13 cellular contexts compared by ENCODE assay signal in the genomic region with DNA sequence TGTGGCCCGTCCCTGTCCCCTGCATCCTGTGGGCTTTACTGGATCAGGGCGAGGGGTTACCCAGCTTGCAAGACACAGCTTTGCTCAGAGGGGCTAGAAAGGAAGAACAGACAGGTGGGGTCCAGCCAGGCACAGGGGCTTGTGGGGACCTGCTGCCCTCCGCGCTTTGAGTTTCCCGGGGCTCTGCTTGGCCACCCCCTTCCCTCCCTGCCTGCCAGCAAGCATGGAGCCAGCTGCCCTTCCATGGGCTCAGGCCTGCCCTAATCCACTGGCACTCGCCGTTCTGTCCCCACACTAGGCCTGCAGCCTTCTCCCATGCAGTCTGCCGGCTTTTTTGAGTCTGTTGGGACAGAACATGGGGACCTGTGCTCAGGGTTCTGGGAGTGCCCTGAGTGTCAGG. TPM values are rescaled to one million over a fixed set of nuclear protein-coding genes. Genes with fewer than 3 reads are reported as not detected.
DNase-seq lines count a peak whose midpoint lies in the region; ATAC-seq, FAIRE-seq and TF ChIP-seq lines count a peak whose summit lies in the region.
"Had no signal": no experiment of that assay in that cellular context is flagged by ENCODE, and none has a peak within 500 bp of the region (broad histone marks: within the 10 kb centered on the region; RNA-seq: fewer than 3 reads in every experiment).

No MANE protein-coding gene starts in this region.

- no peak for TF ChIP-seq EP300 in GM12878 (IDR thresholded peaks at IDR 0.05; ENCODE audit: borderline replicate concordance in 1 of 2, control insufficient read depth in 1 of 2, low read depth in 2 of 2, low read length in 2 of 2)

- H4K8ac ChIP-seq in neuronal stem cell (ENCODE audit: low read depth, low read length) = no peak overlapping the region

- POLR2A ChIA-PET in CD4-positive, alpha-beta T cell (lab: Charles Lee) = no interaction called here
- POLR2A ChIA-PET in GM12878 (lab: Charles Lee) = interaction anchor here (0.6 to 7.1 kb wide), 3 partner anchors 9 to 17 kb away, joined by 4 to 75 read pairs (median 39); no protein-coding TSS in a partner anchor

- H3K9ac ChIP-seq in HUES64 (ENCODE audit: low read depth, low read length) = no peak overlapping the region
- H3K9ac ChIP-seq in GM12878 (ENCODE audit: control insufficient read depth, insufficient read depth, low read length) = no peak overlapping the region; the same call in 1 of the 2 replicates
- H3K9ac ChIP-seq in neuronal stem cell (ENCODE audit: low read depth, low read length, poor library complexity) = no peak overlapping the region

- H2AFZ ChIP-seq in GM12878 (ENCODE audit: control insufficient read depth, low read depth, low read length) = no peak overlapping the region
- H2AFZ ChIP-seq in neuronal stem cell (ENCODE audit: low read length) = no peak overlapping the region

- ATAC-seq in CD4-positive, alpha-beta T cell (ENCODE audit: poor library complexity) = no peak
- ATAC-seq in GM12878 (no peak), sciatic nerve (no peak), HG03175 (IDR thresholded peaks at IDR 0.05; ENCODE audit: unreplicated experiment) (no peak)

- H3K36me3 Mint-ChIP-seq in CD4-positive, alpha-beta T cell (ENCODE audit: low read depth) = peaks cover 44% of the 10 kb centered on the region

- H3K27ac Mint-ChIP-seq in CD4-positive, alpha-beta T cell = peak overlapping the region; percentile 94

- H3K36me3 ChIP-seq in HUES64 (ENCODE audit: insufficient read depth, low read length) = peaks cover 11% of the 10 kb centered on the region
- peaks cover 8 to 10% of the 10 kb centered on the region in 2 experiments; a peak in 3 of 4 replicates for H3K36me3 ChIP-seq in GM12878 (ENCODE audit: control insufficient read depth in 2 of 2, insufficient read depth in 2 of 2, low read length in 1 of 2)
- peaks cover 19 to 57% of the 10 kb centered on the region in 2 donors for H3K36me3 ChIP-seq in neuronal stem cell (replicated peaks in 1 of 2; ENCODE audit: control insufficient read depth in 2 of 2, insufficient read depth in 2 of 2, low read length in 2 of 2)

- H3K4me2 ChIP-seq in GM12878 (ENCODE audit: control insufficient read depth, insufficient read depth) (peak overlapping the region; percentile 93), neuronal stem cell (ENCODE audit: insufficient read depth, low read length, poor library complexity, severe bottlenecking) (no peak overlapping the region)

- H3K4me1 ChIP-seq in HUES64 (ENCODE audit: insufficient read depth, low read length) (peaks cover 15% of the 10 kb centered on the region; the same call in 1 of the 2 replicates), GM12878 (ENCODE audit: control insufficient read depth, insufficient read depth, low read length) (peaks cover 48% of the 10 kb centered on the region), neuronal stem cell (ENCODE audit: control insufficient read depth in 2 of 2, insufficient read depth in 1 of 2, low read depth in 1 of 2, low read length in 2 of 2) (peaks cover 13 to 26% of the 10 kb centered on the region in 2 donors)

- H3K14ac ChIP-seq in neuronal stem cell (ENCODE audit: low read length) = peak overlapping the region; percentile 96

- SMC1A ChIA-PET in GM12878 (lab: Charles Lee; ENCODE audit: uncharacterized antibody, unreplicated experiment) = interaction anchor here (0.7 to 1.7 kb wide), 2 partner anchors 16 to 44 kb away, joined by 4 to 7 read pairs; no protein-coding TSS in a partner anchor

- H3K4me3 ChIP-seq in HUES64 (ENCODE audit: low read length) (no peak overlapping the region), GM12878 (peak overlapping the region; percentile 59; the same call in 1 of the 2 replicates), neuronal stem cell (ENCODE audit: low read length in 2 of 2) (no peak overlapping the region)

- H4K91ac ChIP-seq in neuronal stem cell (ENCODE audit: low read depth, low read length, poor library complexity) = peak overlapping the region; percentile 65

- DNase-seq in CD4-positive, alpha-beta T cell = no peak
- no peak for DNase-seq in GM12878 (ENCODE audit: low read depth, low spot score)
- no peak for DNase-seq in neuronal stem cell (ENCODE audit: low spot score)
- DNase-seq in sciatic nerve (ENCODE audit: low spot score) = no peak
- DNase-seq in GOT3 (lab: John Stamatoyannopoulos, UW) = no peak
- DNase-seq in stimulated activated CD4-positive, alpha-beta T cell treated with anti-CD3 and anti-CD28 coated beads, Interleukin-4, amount 100 ng/mL, for 24 hours = no peak
- DNase-seq: foreskin fibroblast; NCI-H2171 treated with DMSO at 0.1 percent for 48 hours; retina; stimulated activated CD4-positive, alpha-beta T cell treated with anti-CD3 and anti-CD28 coated beads, Interleukin-4, amount 100 ng/mL, for 1 hour had no signal

- RAD21 ChIA-PET in GM12878 (lab: Charles Lee; ENCODE audit: unreplicated experiment) = interaction anchor here (1.1 to 1.2 kb wide), 2 partner anchors 17 to 110 kb away, joined by 3 to 4 read pairs; no protein-coding TSS in a partner anchor

- H2BK12ac ChIP-seq in neuronal stem cell (ENCODE audit: low read length) = no peak overlapping the region

- TF ChIP-seq POLR2A in GM12878 (IDR thresholded peaks at IDR 0.05; ENCODE audit: low read depth, low read length) = no peak

- no peaks in the 10 kb centered on the region for H3K9me3 Mint-ChIP-seq in CD4-positive, alpha-beta T cell
- H3K9me3 Mint-ChIP-seq: CD8-positive, alpha-beta memory T cell had no signal

- WGBS in HUES64 = 95% methylated on average over 8 of the region's 8 CpGs
- WGBS in GM12878 (ENCODE audit: insufficient coverage, insufficient replicate concordance, low lambda C conversion rate, missing lambda C conversion rate) = 100% methylated on average over 7 of the region's 8 CpGs
- no CpG with 5 or more reads among the region's 8 CpGs for WGBS in neuronal stem cell (ENCODE audit: extremely low coverage in 2 of 2, insufficient read length in 2 of 2, insufficient replicate concordance in 1 of 2), 2 donors

- TF ChIP-seq CTCF in CD4-positive, alpha-beta T cell (IDR thresholded peaks at IDR 0.05) = no peak
- no peak for TF ChIP-seq CTCF in GM12878 (IDR thresholded peaks at IDR 0.05 in 2 of 3, conservative IDR thresholded peaks at IDR 0.05 in 1 of 3; ENCODE audit: control insufficient read depth in 2 of 3, extremely low read depth in 1 of 3, insufficient read depth in 1 of 3, low read depth in 3 of 3, low read length in 3 of 3)

- peaks cover 10% of the 10 kb centered on the region for H4K20me1 ChIP-seq in GM12878 (ENCODE audit: control insufficient read depth, insufficient read depth)

- H3K4me1 Mint-ChIP-seq in CD4-positive, alpha-beta T cell (ENCODE audit: low read depth) = peaks cover 74% of the 10 kb centered on the region

- BruUV-seq in GM12878 (replicated peaks; lab: Mats Ljungman, UMichigan) = no TSS peak

- no peaks in the 10 kb centered on the region for H3K27me3 ChIP-seq in CD4-positive, alpha-beta T cell (ENCODE audit: control insufficient read depth, insufficient read depth, low read length)
- H3K27me3 ChIP-seq in HUES64 (ENCODE audit: insufficient read depth, low read length) (no peaks in the 10 kb centered on the region), GM12878 (replicated peaks in 1 of 2; ENCODE audit: control insufficient read depth in 2 of 2, insufficient read depth in 2 of 2, low read length in 1 of 2) (no peaks in the 10 kb centered on the region), neuronal stem cell (ENCODE audit: control insufficient read depth in 3 of 3, insufficient read depth in 3 of 3, low read depth in 1 of 3, low read length in 3 of 3) (no peaks in the 10 kb centered on the region)

- peak overlapping the region; percentile 35 for H3K27ac ChIP-seq in CD4-positive, alpha-beta T cell (ENCODE audit: low read depth, low read length)
- H3K27ac ChIP-seq in HUES64 (ENCODE audit: low read depth, low read length) (0 out of 2 replicates have a peak overlapping the region, but pooled peaks have one; percentile 3), GM12878 (ENCODE audit: control insufficient read depth, insufficient read depth) (0 out of 2 replicates have a peak overlapping the region, but pooled peaks have one; percentile 10), neuronal stem cell (replicated peaks; ENCODE audit: low read length) (no peak overlapping the region)

- intact Hi-C loops in CD4-positive, alpha-beta T cell (cut with DNase I, micrococcal nuclease) = loop anchor here in 1 of 2 experiments (2.0 kb wide), 1 partner anchor 21 kb away; no protein-coding TSS in a partner anchor
- intact Hi-C loops in GM12878 (cut with micrococcal nuclease; ENCODE audit: unreplicated experiment) = loop anchor here (5.0 kb wide), 1 partner anchor 89 kb away; no protein-coding TSS in a partner anchor
- intact Hi-C loops in sciatic nerve (cut with DNase I) = no loop called here

- H3K4ac ChIP-seq in neuronal stem cell (ENCODE audit: low read length) = no peak overlapping the region

- H2BK5ac ChIP-seq in neuronal stem cell (ENCODE audit: low read length) = peak overlapping the region; percentile 1

- H3K9me3 ChIP-seq in CD4-positive, alpha-beta T cell (ENCODE audit: control insufficient read depth, low read length) = no peaks in the 10 kb centered on the region
- H3K9me3 ChIP-seq in HUES64 (ENCODE audit: insufficient read depth, low read depth, low read length) (no peaks in the 10 kb centered on the region), GM12878 (replicated peaks; ENCODE audit: control insufficient read depth, insufficient read depth, low read length) (no peaks in the 10 kb centered on the region), neuronal stem cell (replicated peaks in 1 of 2; ENCODE audit: control insufficient read depth in 2 of 2, insufficient read depth in 1 of 2, low read depth in 1 of 2, low read length in 2 of 2) (peaks cover 0 to 2% of the 10 kb centered on the region in 2 donors)

- CTCF ChIA-PET in CD4-positive, alpha-beta T cell (lab: Charles Lee) = no interaction called here
- CTCF ChIA-PET in GM12878 (lab: Yijun Ruan, JAX) = no interaction called here

- peak overlapping the region; percentile 85 for H3K4me3 Mint-ChIP-seq in CD4-positive, alpha-beta T cell

- no peak overlapping the region for H2AK5ac ChIP-seq in neuronal stem cell (ENCODE audit: low read depth, low read length)

- no peaks in the 10 kb centered on the region for H3K27me3 Mint-ChIP-seq in CD4-positive, alpha-beta T cell
- H3K27me3 Mint-ChIP-seq: CD8-positive, alpha-beta memory T cell had no signal

- H3K79me2 ChIP-seq in GM12878 (ENCODE audit: control insufficient read depth, insufficient read depth, low read length) = peaks cover 48% of the 10 kb centered on the region

- FAIRE-seq in GM12878 (lab: Jason Lieb, UNC) = no peak

- H2BK15ac ChIP-seq in neuronal stem cell (ENCODE audit: low read length) = no peak overlapping the region

- in situ Hi-C loops in GM12878 (cut with MboI) = loop anchor here (25.0 kb wide), 1 partner anchor 709 kb away; no protein-coding TSS in a partner anchor

- H3K79me1 ChIP-seq in neuronal stem cell (ENCODE audit: low read depth, low read length) = peaks cover 52% of the 10 kb centered on the region

- H2BK120ac ChIP-seq in neuronal stem cell (ENCODE audit: low read depth, low read length) = no peak overlapping the region

- no peak for TF ChIP-seq RAD21 in GM12878 (IDR thresholded peaks at IDR 0.05; ENCODE audit: insufficient read depth, low read depth, low read length)

- H3K23ac ChIP-seq in neuronal stem cell (ENCODE audit: low read depth, low read length, poor library complexity) = peak overlapping the region; percentile 23

- H3K18ac ChIP-seq in neuronal stem cell (ENCODE audit: low read length) = peak overlapping the region; percentile 58

RNA-seq across cellular contexts. Expression of a gene that starts 3.4 kb away (rescaled TPM):
- total RNA-seq in CD4-positive, alpha-beta T cell = 10 to 100 TPM; 76.3 to 79.7 TPM
- polyA plus RNA-seq in HUES64 (2013, experiment 1 of 2) = 48.0 TPM
- polyA plus RNA-seq in HUES64 (2013, experiment 2 of 2) = 58.7 TPM
- 34.4 and 35.4 TPM in 2 replicates for total RNA-seq in GM12878 (2013; cell fraction: nucleolus; rRNA removed)
- total RNA-seq in GM12878 (2014; rRNA removed) (25.6 and 28.2 TPM in 2 replicates), GM12878 (2014; rRNA removed; fragmentation: Illumina TruSeq; extraction: Trizol) (26.9 and 27.3 TPM in 2 replicates), GM12878 (2021) (38.5 and 40.4 TPM in 2 replicates), sciatic nerve (40.0 TPM)
- polyA plus RNA-seq in GM12878 (2011; ENCODE audit: low read depth) = 15.3 TPM
- polyA plus RNA-seq in GM12878 (2011; rRNA removed) (32.8 and 43.4 TPM in 2 replicates), GM12878 (2014; fragmentation: Illumina TruSeq; extraction: Trizol) (26.5 and 32.4 TPM in 2 replicates), GM12878 (2014; fragmentation: Nextera tagmentation; extraction: Ambion mirVana) (1 to 10 TPM; 2.2 to 5.2 TPM), GM12878 (2014; rRNA removed) (40.0 and 42.4 TPM in 2 replicates), GM12878 (2016; fragmentation: Nextera tagmentation; extraction: Ambion mirVana) (10 to 100 TPM; 17.4 to 22.6 TPM)
- 35.7 and 49.6 TPM in 2 replicates for polyA plus RNA-seq in GM12878 (2011; cell fraction: cytosol; rRNA removed)
- 25.6 and 27.0 TPM in 2 replicates for polyA plus RNA-seq in GM12878 (2011; cell fraction: nucleus; rRNA removed)
- 19.4 and 29.5 TPM in 2 replicates for polyA plus RNA-seq in GM12878 (2012)
- polyA minus RNA-seq in GM12878 (2011; rRNA and poly(A)+ RNA removed) = 17.0 and 24.5 TPM in 2 replicates
- 10.7 and 12.4 TPM in 2 replicates for polyA minus RNA-seq in GM12878 (2011; cell fraction: cytosol; rRNA and poly(A)+ RNA removed)
- 9.7 and 16.1 TPM in 2 replicates for polyA minus RNA-seq in GM12878 (2011; cell fraction: nucleus; rRNA and poly(A)+ RNA removed)
- 84.2 TPM for polyA plus RNA-seq in neuronal stem cell (2013, experiment 1 of 2)
- 83.6 TPM for polyA plus RNA-seq in neuronal stem cell (2013, experiment 2 of 2)
